Comparison of ENCODE assay signal across 10 cellular contexts in the genomic region with DNA sequence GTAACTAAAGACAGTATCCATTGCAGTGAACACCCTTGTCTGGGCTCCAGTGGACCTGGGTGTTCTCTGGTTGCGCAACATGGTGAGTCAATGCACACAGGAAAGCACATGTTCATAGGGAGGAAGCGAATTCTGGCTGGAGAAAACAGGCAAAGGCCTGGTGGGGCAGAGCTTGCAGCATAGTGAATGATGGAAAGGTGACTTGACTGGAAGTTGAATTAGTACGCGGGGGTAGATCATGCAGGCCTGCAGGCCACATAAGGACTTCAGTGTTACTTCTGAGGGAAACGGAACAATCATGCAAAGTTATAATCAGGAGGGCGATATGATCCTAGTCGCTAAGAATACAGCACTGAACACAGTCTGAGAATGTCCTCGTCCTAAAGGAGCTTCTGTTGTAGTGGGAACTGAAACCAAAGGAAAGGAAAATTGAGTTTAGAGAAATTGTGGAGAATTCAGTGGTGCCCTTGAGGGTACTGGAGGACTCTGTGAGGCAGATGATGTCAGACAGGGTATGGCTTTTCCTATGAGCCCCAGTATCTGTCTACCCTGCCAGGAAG.
DNase-seq lines count a peak whose midpoint lies in the region; ATAC-seq, FAIRE-seq and TF ChIP-seq lines count a peak whose summit lies in the region.
"Had no signal": no experiment of that assay in that cellular context is flagged by ENCODE, and none has a peak within 500 bp of the region (broad histone marks: within the 10 kb centered on the region; RNA-seq: fewer than 3 reads in every experiment).

No MANE protein-coding gene starts in this region.

- H3K4me3 Mint-ChIP-seq in activated naive CD4-positive, alpha-beta T cell treated with anti-CD3 and anti-CD28 coated beads, Interleukin-2, amount 10 ng/mL, durations not matched to agents 7 days and 5 days: no peak overlapping the region
- H3K4me3 Mint-ChIP-seq: activated naive CD8-positive, alpha-beta T cell treated with anti-CD3 and anti-CD28 coated beads, Interleukin-2, amount 10 ng/mL, durations not matched to agents 7 days and 5 days had no signal

- no peaks in the 10 kb centered on the region for H3K27me3 ChIP-seq in heart right ventricle
- H3K27me3 ChIP-seq in small intestine (ENCODE audit: control insufficient read depth in 2 of 2, insufficient read depth in 2 of 2, low read length in 2 of 2): no peaks in the 10 kb centered on the region

- H3K27me3 Mint-ChIP-seq in activated naive CD4-positive, alpha-beta T cell treated with anti-CD3 and anti-CD28 coated beads, Interleukin-2, amount 10 ng/mL, durations not matched to agents 7 days and 5 days: no peaks in the 10 kb centered on the region
- H3K27me3 Mint-ChIP-seq: activated naive CD8-positive, alpha-beta T cell treated with anti-CD3 and anti-CD28 coated beads, Interleukin-2, amount 10 ng/mL, durations not matched to agents 7 days and 5 days had no signal

- H3K27ac Mint-ChIP-seq in activated naive CD4-positive, alpha-beta T cell treated with anti-CD3 and anti-CD28 coated beads, Interleukin-2, amount 10 ng/mL, durations not matched to agents 7 days and 5 days: no peak overlapping the region
- H3K27ac Mint-ChIP-seq: activated naive CD8-positive, alpha-beta T cell treated with anti-CD3 and anti-CD28 coated beads, Interleukin-2, amount 10 ng/mL, durations not matched to agents 7 days and 5 days had no signal

- 69 to 83% methylated on average over 8 of the region's 8 CpGs for WGBS in heart right ventricle, 2 donors
- whole genome bisulfite sequencing in small intestine, 3 donors: 72 to 81% (median 80%) methylated on average over 8 of the region's 8 CpGs

- POLR2A ChIA-PET in HEK293 (lab: Yijun Ruan, JAX): no interaction called here

- H3K27ac ChIP-seq in HEK293 (ENCODE audit: extremely low read depth, low read depth, low read length) (no peak overlapping the region), heart right ventricle (peak overlapping the region in 4 of 10 donors; percentile 13 to 67 (median 24)), small intestine (ENCODE audit: low read depth in 1 of 2, low read length in 1 of 2) (no peak overlapping the region)
- H3K27ac ChIP-seq: SK-N-MC had no signal

- H3K36me3 Mint-ChIP-seq in activated naive CD4-positive, alpha-beta T cell treated with anti-CD3 and anti-CD28 coated beads, Interleukin-2, amount 10 ng/mL, durations not matched to agents 7 days and 5 days: no peaks in the 10 kb centered on the region
- H3K36me3 Mint-ChIP-seq: activated naive CD8-positive, alpha-beta T cell treated with anti-CD3 and anti-CD28 coated beads, Interleukin-2, amount 10 ng/mL, durations not matched to agents 7 days and 5 days had no signal

- TF ChIP-seq CTCF in HEK293 (tag by site-specific recombination; IDR thresholded peaks at IDR 0.05) (no peak), heart right ventricle (IDR thresholded peaks at IDR 0.05) (no peak)

- peak; percentile 58 to 92 (median 80) for ATAC-seq in heart right ventricle
- no peak for ATAC-seq in GM18909 (IDR thresholded peaks at IDR 0.05; ENCODE audit: poor library complexity, unreplicated experiment)

- intact Hi-C loops in heart right ventricle (cut with DNase I): no loop called here

- FAIRE-seq in small intestine (lab: Jason Lieb, UNC): no peak

- H3K4me3 ChIP-seq in HEK293 (ENCODE audit: low read depth, low read length): no peak overlapping the region
- H3K4me3 ChIP-seq in heart right ventricle: no peak overlapping the region
- H3K4me3 ChIP-seq in small intestine (ENCODE audit: low read depth in 1 of 2, low read length in 2 of 2): no peak overlapping the region
- H3K4me3 ChIP-seq: SK-N-MC had no signal

- peaks cover 3% of the 10 kb centered on the region for H3K9me3 Mint-ChIP-seq in activated naive CD4-positive, alpha-beta T cell treated with anti-CD3 and anti-CD28 coated beads, Interleukin-2, amount 10 ng/mL, durations not matched to agents 7 days and 5 days

- H3K4me1 ChIP-seq in HEK293 (ENCODE audit: control insufficient read depth, insufficient read depth, low read length) (peaks cover 9% of the 10 kb centered on the region), heart right ventricle (peaks cover 0 to 24% (median 0%) of the 10 kb centered on the region in 9 donors), small intestine (ENCODE audit: control insufficient read depth in 2 of 2, insufficient read depth in 1 of 2, low read depth in 1 of 2, low read length in 1 of 2) (no peaks in the 10 kb centered on the region)

- H3K9me3 ChIP-seq in HEK293 (ENCODE audit: control insufficient read depth, insufficient read depth, low read depth, low read length): no peaks in the 10 kb centered on the region
- H3K9me3 ChIP-seq in heart right ventricle: no peaks in the 10 kb centered on the region
- H3K9me3 ChIP-seq in small intestine (ENCODE audit: control insufficient read depth, low read depth): no peaks in the 10 kb centered on the region

- DNase-seq in SW480 (ENCODE audit: low spot score): peak; percentile 8
- DNase-seq in heart right ventricle: peak; percentile 31 to 40
- DNase-seq in small intestine: peak; percentile 41
- no peak for DNase-seq in epidermal melanocyte (ENCODE audit: insufficient read length, low spot score)
- DNase-seq in activated naive CD4-positive, alpha-beta T cell treated with anti-CD3 and anti-CD28 coated beads, Interleukin-2, amount 10 ng/mL, durations not matched to agents 7 days and 5 days: no peak
- no peak for DNase-seq in NCI-H2029 (lab: John Stamatoyannopoulos, UW)
- DNase-seq: activated naive CD8-positive, alpha-beta T cell treated with anti-CD3 and anti-CD28 coated beads, Interleukin-2, amount 10 ng/mL, durations not matched to agents 7 days and 5 days had no signal

- H3K36me3 ChIP-seq in HEK293 (ENCODE audit: control insufficient read depth in 2 of 2, insufficient read depth in 1 of 2, low read length in 2 of 2) (no peaks in the 10 kb centered on the region), heart right ventricle (no peaks in the 10 kb centered on the region), small intestine (ENCODE audit: control insufficient read depth in 2 of 2, insufficient read depth in 2 of 2, low read length in 2 of 2) (no peaks in the 10 kb centered on the region)

- CTCF ChIA-PET in HEK293 (lab: Yijun Ruan, JAX): interaction anchor here (0.6 to 1.2 kb wide), 2 partner anchors 248 to 323 kb away, joined by 3 to 4 read pairs; no protein-coding TSS in a partner anchor
- CTCF ChIA-PET in activated naive CD4-positive, alpha-beta T cell treated with anti-CD3 and anti-CD28 coated beads, Interleukin-2, amount 10 ng/mL, durations not matched to agents 7 days and 5 days (lab: Charles Lee): no interaction called here

- H3K4me1 Mint-ChIP-seq in activated naive CD4-positive, alpha-beta T cell treated with anti-CD3 and anti-CD28 coated beads, Interleukin-2, amount 10 ng/mL, durations not matched to agents 7 days and 5 days: no peaks in the 10 kb centered on the region
- H3K4me1 Mint-ChIP-seq: activated naive CD8-positive, alpha-beta T cell treated with anti-CD3 and anti-CD28 coated beads, Interleukin-2, amount 10 ng/mL, durations not matched to agents 7 days and 5 days had no signal

TF ChIP-seq in HEK293, 187 proteins besides CTCF, POLR2A, EP300 and RAD21 (continues in another document):
- no peak for TF ChIP-seq ZNF585B (tag by site-specific recombination; IDR thresholded peaks at IDR 0.05)
- peak; percentile 25; the same call in 1 of the 2 replicates for TF ChIP-seq ZNF518A (tag by site-specific recombination; conservative IDR thresholded peaks at IDR 0.05; ENCODE audit: low read depth)
- no peak for TF ChIP-seq FEZF1 (tag by site-specific recombination; IDR thresholded peaks at IDR 0.05)
- TF ChIP-seq ZNF747 (tag by site-specific recombination; IDR thresholded peaks at IDR 0.05): no peak
- peak; percentile 17; the same call in 1 of the 2 replicates for TF ChIP-seq PRDM1 (tag by site-specific recombination; IDR thresholded peaks at IDR 0.05)
- peak; percentile 50; the same call in 1 of the 2 replicates for TF ChIP-seq ZNF660 (tag by site-specific recombination; IDR thresholded peaks at IDR 0.05)

Comparison
In these comparisons a context has a peak if more than half of its experiments do, and no peak if none do; other contexts are left out.
1. DNase-seq: peak in SW480 (single experiment), heart right ventricle (2 of 2) and small intestine (single experiment); none in epidermal melanocyte (single experiment), activated naive CD4-positive, alpha-beta T cell treated with anti-CD3 and anti-CD28 coated beads, Interleukin-2, amount 10 ng/mL, durations not matched to agents 7 days and 5 days (single experiment) and NCI-H2029 (single experiment).